In genomic region chr1:5780324-5780716, GRCh38 we compare ENCODE assay signal across 20 cellular contexts.
A peak's percentile ranks its signal among the peaks of the same experiment; 100 is the strongest.
DNase-seq lines count a peak whose midpoint lies in the region; ATAC-seq, FAIRE-seq and TF ChIP-seq lines count a peak whose summit lies in the region.
"Had no signal": no experiment of that assay in that cellular context is flagged by ENCODE, and none has a peak within 500 bp of the region (broad histone marks: within the 10 kb centered on the region; RNA-seq: fewer than 3 reads in every experiment).

No MANE protein-coding gene starts in this region.

- in situ Hi-C loops in IMR-90 (cut with MboI; ENCODE audit: low sequenced_read_pairs) = no loop called here

- no peak overlapping the region for H3K4me3 Mint-ChIP-seq in endodermal cell
- no peak overlapping the region for H3K4me3 Mint-ChIP-seq in activated CD8-positive, alpha-beta T cell treated with anti-CD3 and anti-CD28 coated beads for 36 hours
- H3K4me3 Mint-ChIP-seq in activated T-cell treated with anti-CD3 and anti-CD28 coated beads, Interleukin-2, amount 50 U/mL, for 72 hours = no peak overlapping the region
- H3K4me3 Mint-ChIP-seq: CD4-positive, CD25-positive, alpha-beta regulatory T cell; CD8-positive, alpha-beta memory T cell had no signal

- TF ChIP-seq CTCF in A549 (IDR thresholded peaks at IDR 0.05) (no peak), IMR-90 (conservative IDR thresholded peaks at IDR 0.05; ENCODE audit: low read depth, low read length) (no peak), NB4 (IDR thresholded peaks at IDR 0.05; ENCODE audit: low read depth, low read length) (no peak), endodermal cell (conservative IDR thresholded peaks at IDR 0.05) (no peak), gastroesophageal sphincter (IDR thresholded peaks at IDR 0.05) (no peak)
- no peak for TF ChIP-seq CTCF in activated CD8-positive, alpha-beta T cell treated with anti-CD3 and anti-CD28 coated beads for 36 hours (IDR thresholded peaks at IDR 0.05)

- H4K8ac ChIP-seq in IMR-90 (ENCODE audit: low read depth in 2 of 2, low read length in 2 of 2) = no peak overlapping the region

- H3K9ac ChIP-seq in IMR-90 (ENCODE audit: low read depth, low read length) (no peak overlapping the region), endodermal cell (ENCODE audit: extremely low read depth, low read length, poor library complexity, severe bottlenecking) (no peak overlapping the region)

- 60% methylated on average over 3 of the region's 4 CpGs for WGBS in A549 (ENCODE audit: missing lambda C conversion rate)
- 60% methylated on average over 1 of the region's 4 CpGs; no CpG with 5 or more reads in 1 of the 2 experiments for WGBS in IMR-90 (ENCODE audit: extremely low coverage in 2 of 2, insufficient read length in 1 of 2), 2 experiments
- WGBS in endodermal cell (ENCODE audit: insufficient coverage in 1 of 2, insufficient read length in 1 of 2), 2 experiments = 94 to 100% methylated on average over 3 to 4 of the region's 4 CpGs
- WGBS in gastroesophageal sphincter (ENCODE audit: low coverage in 1 of 2), 2 donors = 72 to 81% methylated on average over 2 to 3 of the region's 4 CpGs

- no peak overlapping the region for H2AFZ ChIP-seq in IMR-90 (replicated peaks; ENCODE audit: low read length, poor library complexity)

- ATAC-seq in A549 (no peak), IMR-90 (ENCODE audit: low read depth) (no peak), gastroesophageal sphincter (no peak)
- ATAC-seq in activated CD8-positive, alpha-beta T cell treated with anti-CD3 and anti-CD28 coated beads for 36 hours = no peak
- no peak for ATAC-seq in activated T-cell treated with anti-CD3 and anti-CD28 coated beads, Interleukin-2, amount 50 U/mL, for 72 hours (replicated peaks in 1 of 2)

- H4K5ac ChIP-seq in IMR-90 (ENCODE audit: low read depth, low read length) = no peak overlapping the region

- intact Hi-C loops in IMR-90 (cut with micrococcal nuclease) = no loop called here
- intact Hi-C loops in activated CD8-positive, alpha-beta T cell treated with anti-CD3 and anti-CD28 coated beads for 36 hours (cut with micrococcal nuclease) = no loop called here

- no peak overlapping the region for H3K27ac ChIP-seq in A549
- no peak overlapping the region for H3K27ac ChIP-seq in IMR-90 (ENCODE audit: insufficient read depth, low read length)
- H3K27ac ChIP-seq in endodermal cell (ENCODE audit: low read depth, low read length) = no peak overlapping the region
- H3K27ac ChIP-seq in gastroesophageal sphincter = no peak overlapping the region

- DNase-seq in A549 (ENCODE audit: low read depth in 1 of 2, low spot score in 1 of 2) (no peak), IMR-90 (no peak), NB4 (ENCODE audit: low read depth) (peak; percentile 24), endodermal cell (peak; percentile 16)
- DNase-seq in activated CD8-positive, alpha-beta T cell treated with anti-CD3 and anti-CD28 coated beads for 36 hours = no peak
- no peak for DNase-seq in activated T-cell treated with anti-CD3 and anti-CD28 coated beads, Interleukin-2, amount 50 U/mL, for 72 hours
- DNase-seq: ACHN; C1 segment of cervical spinal cord; CD4-positive, CD25-positive, alpha-beta regulatory T cell; CD8-positive, alpha-beta memory T cell; COR-L47; DMS 273 treated with DMSO at 0.1 percent for 48 hours; DMS53 had no signal

- H3K36me3 ChIP-seq in IMR-90 (ENCODE audit: control insufficient read depth, insufficient read depth, low read length) (no peaks in the 10 kb centered on the region), endodermal cell (ENCODE audit: control insufficient read depth, insufficient read depth, low read length) (no peaks in the 10 kb centered on the region), gastroesophageal sphincter (no peaks in the 10 kb centered on the region)
- H3K36me3 ChIP-seq: BE2C, HAP-1 had no signal

- H2BK5ac ChIP-seq in IMR-90 (ENCODE audit: low read depth, low read length, poor library complexity, severe bottlenecking) = no peak overlapping the region

- no peaks in the 10 kb centered on the region for H3K27me3 ChIP-seq in IMR-90 (ENCODE audit: control insufficient read depth, insufficient read depth, low read length)
- H3K27me3 ChIP-seq in endodermal cell (ENCODE audit: control insufficient read depth, insufficient read depth, low read length, poor library complexity, severe bottlenecking) = no peaks in the 10 kb centered on the region
- peaks cover 27% of the 10 kb centered on the region for H3K27me3 ChIP-seq in gastroesophageal sphincter
- H3K27me3 ChIP-seq: BE2C had no signal

- no peak for TF ChIP-seq RAD21 in A549 (conservative IDR thresholded peaks at IDR 0.05 in 1 of 2, IDR thresholded peaks at IDR 0.05 in 1 of 2)
- TF ChIP-seq RAD21 in IMR-90 (IDR thresholded peaks at IDR 0.05; ENCODE audit: low read length) = no peak

- dilution Hi-C loops in IMR-90 (cut with HindIII; ENCODE audit: low sequenced_read_pairs, unreplicated experiment) = no loop called here

- H3K4me1 Mint-ChIP-seq in endodermal cell = no peaks in the 10 kb centered on the region
- H3K4me1 Mint-ChIP-seq in activated CD8-positive, alpha-beta T cell treated with anti-CD3 and anti-CD28 coated beads for 36 hours (ENCODE audit: low read depth) = no peaks in the 10 kb centered on the region
- no peaks in the 10 kb centered on the region for H3K4me1 Mint-ChIP-seq in activated T-cell treated with anti-CD3 and anti-CD28 coated beads, Interleukin-2, amount 50 U/mL, for 72 hours (ENCODE audit: low read depth)
- H3K4me1 Mint-ChIP-seq: CD4-positive, CD25-positive, alpha-beta regulatory T cell; CD8-positive, alpha-beta memory T cell had no signal

- POLR2A ChIA-PET in A549 (lab: Yijun Ruan, JAX) = no interaction called here
- POLR2A ChIA-PET in IMR-90 (lab: Charles Lee; ENCODE audit: unreplicated experiment) = no interaction called here
- POLR2A ChIA-PET in activated CD8-positive, alpha-beta T cell treated with anti-CD3 and anti-CD28 coated beads for 36 hours (lab: Charles Lee) = no interaction called here

- TF ChIP-seq POLR2A in A549 (IDR thresholded peaks at IDR 0.05; ENCODE audit: low read length) (no peak), IMR-90 (IDR thresholded peaks at IDR 0.05; ENCODE audit: low read depth, low read length) (no peak), NB4 (IDR thresholded peaks at IDR 0.05; ENCODE audit: extremely low read depth, insufficient read length) (no peak), gastroesophageal sphincter (IDR thresholded peaks at IDR 0.05) (no peak)

- no peaks in the 10 kb centered on the region for H4K20me1 ChIP-seq in IMR-90 (ENCODE audit: insufficient read depth, low read length)

- no peak overlapping the region for H3K23ac ChIP-seq in IMR-90 (ENCODE audit: low read depth, low read length)

- no TSS peak for BruUV-seq in IMR-90 (replicated peaks; lab: Mats Ljungman, UMichigan)

- H2BK20ac ChIP-seq in IMR-90 (ENCODE audit: low read depth, low read length) = no peak overlapping the region

- H3K36me3 Mint-ChIP-seq in endodermal cell (ENCODE audit: low read depth) = no peaks in the 10 kb centered on the region
- no peaks in the 10 kb centered on the region for H3K36me3 Mint-ChIP-seq in activated CD8-positive, alpha-beta T cell treated with anti-CD3 and anti-CD28 coated beads for 36 hours (ENCODE audit: low read depth)
- H3K36me3 Mint-ChIP-seq in activated T-cell treated with anti-CD3 and anti-CD28 coated beads, Interleukin-2, amount 50 U/mL, for 72 hours (ENCODE audit: insufficient read depth in 2 of 2) = peaks cover 0 to 1% of the 10 kb centered on the region in 2 donors
- H3K36me3 Mint-ChIP-seq: CD4-positive, CD25-positive, alpha-beta regulatory T cell; CD8-positive, alpha-beta memory T cell had no signal

- H4K91ac ChIP-seq in IMR-90 (ENCODE audit: insufficient read depth, low read depth, low read length) = no peak overlapping the region

- H2BK15ac ChIP-seq in IMR-90 (ENCODE audit: low read depth, low read length) = no peak overlapping the region

- no peak overlapping the region for H3K27ac Mint-ChIP-seq in endodermal cell
- H3K27ac Mint-ChIP-seq in activated CD8-positive, alpha-beta T cell treated with anti-CD3 and anti-CD28 coated beads for 36 hours = no peak overlapping the region
- H3K27ac Mint-ChIP-seq in activated T-cell treated with anti-CD3 and anti-CD28 coated beads, Interleukin-2, amount 50 U/mL, for 72 hours = no peak overlapping the region
- H3K27ac Mint-ChIP-seq: CD4-positive, CD25-positive, alpha-beta regulatory T cell; CD8-positive, alpha-beta memory T cell had no signal

- H3K27me3 Mint-ChIP-seq in endodermal cell (ENCODE audit: insufficient read depth) = peaks cover 2% of the 10 kb centered on the region
- peaks cover 2% of the 10 kb centered on the region for H3K27me3 Mint-ChIP-seq in activated CD8-positive, alpha-beta T cell treated with anti-CD3 and anti-CD28 coated beads for 36 hours
- peaks cover 3% of the 10 kb centered on the region for H3K27me3 Mint-ChIP-seq in activated T-cell treated with anti-CD3 and anti-CD28 coated beads, Interleukin-2, amount 50 U/mL, for 72 hours (ENCODE audit: low read depth)
- H3K27me3 Mint-ChIP-seq: CD4-positive, CD25-positive, alpha-beta regulatory T cell had no signal

- H3K14ac ChIP-seq in IMR-90 (replicated peaks; ENCODE audit: low read depth, low read length) = no peak overlapping the region

- no peak overlapping the region for H3K56ac ChIP-seq in IMR-90 (ENCODE audit: extremely low read depth, insufficient read depth, low read length)

- H3K4me1 ChIP-seq in A549 (no peaks in the 10 kb centered on the region), IMR-90 (ENCODE audit: control insufficient read depth, insufficient read depth, low read length) (no peaks in the 10 kb centered on the region), endodermal cell (ENCODE audit: control insufficient read depth, insufficient read depth, low read length) (no peaks in the 10 kb centered on the region), gastroesophageal sphincter (no peaks in the 10 kb centered on the region)
- H3K4me1 ChIP-seq: BE2C, HAP-1 had no signal

- H2BK120ac ChIP-seq in IMR-90 (ENCODE audit: low read depth, low read length) = no peak overlapping the region

- H3K9me1 ChIP-seq in IMR-90 (ENCODE audit: insufficient read depth, low read length) = no peaks in the 10 kb centered on the region

- H3K79me1 ChIP-seq in IMR-90 (ENCODE audit: low read depth in 1 of 2, low read length in 2 of 2) = no peaks in the 10 kb centered on the region

- no peak overlapping the region for H2AK5ac ChIP-seq in IMR-90 (ENCODE audit: low read depth, low read length)

- no peak overlapping the region for H3K4ac ChIP-seq in IMR-90 (ENCODE audit: low read depth, low read length)

- H3K4me3 ChIP-seq in A549 (no peak overlapping the region), IMR-90 (ENCODE audit: insufficient read depth, low read depth, low read length) (no peak overlapping the region), NB4 (ENCODE audit: low read depth, low read length) (no peak overlapping the region), endodermal cell (ENCODE audit: low read length) (no peak overlapping the region), gastroesophageal sphincter (no peak overlapping the region)
- H3K4me3 ChIP-seq: HAP-1 had no signal

- H3K18ac ChIP-seq in IMR-90 (ENCODE audit: low read depth, low read length) = no peak overlapping the region

- no peak overlapping the region for H2AK9ac ChIP-seq in IMR-90 (replicated peaks; ENCODE audit: low read depth, low read length, poor library complexity)

- CTCF ChIA-PET in A549 (lab: Yijun Ruan, JAX) (interaction anchor here (2.3 kb wide), 1 partner anchor 35 kb away, joined by 7 read pairs; no protein-coding TSS in a partner anchor), IMR-90 (lab: Yijun Ruan, JAX) (no interaction called here)
- CTCF ChIA-PET in activated CD8-positive, alpha-beta T cell treated with anti-CD3 and anti-CD28 coated beads for 36 hours (lab: Charles Lee) = no interaction called here

- no peak overlapping the region for H3K4me2 ChIP-seq in A549
- H3K4me2 ChIP-seq in IMR-90 (ENCODE audit: low read depth, low read length) = no peak overlapping the region

- no peak for TF ChIP-seq EP300 in A549 (IDR thresholded peaks at IDR 0.05)
- TF ChIP-seq EP300 in gastroesophageal sphincter (IDR thresholded peaks at IDR 0.05) = no peak

- FAIRE-seq in A549 (lab: Jason Lieb, UNC) = no peak
- FAIRE-seq: G401.6, GM12891, GM19239, HTR-8/SVneo had no signal

- H3K9me3 ChIP-seq in A549 (no peaks in the 10 kb centered on the region), IMR-90 (ENCODE audit: control insufficient read depth, insufficient read depth, low read length) (peaks cover 31% of the 10 kb centered on the region), endodermal cell (ENCODE audit: control insufficient read depth, low read length) (no peaks in the 10 kb centered on the region), gastroesophageal sphincter (no peaks in the 10 kb centered on the region)
- H3K9me3 ChIP-seq: BE2C, HAP-1 had no signal

- peaks cover 7% of the 10 kb centered on the region for H3K9me3 Mint-ChIP-seq in endodermal cell
- no peaks in the 10 kb centered on the region for H3K9me3 Mint-ChIP-seq in activated CD8-positive, alpha-beta T cell treated with anti-CD3 and anti-CD28 coated beads for 36 hours
- H3K9me3 Mint-ChIP-seq in activated T-cell treated with anti-CD3 and anti-CD28 coated beads, Interleukin-2, amount 50 U/mL, for 72 hours = peaks cover 1 to 5% of the 10 kb centered on the region in 2 donors

Comparison
In these comparisons a context has a peak if more than half of its experiments do, and no peak if none do; other contexts are left out.
1. DNase-seq: peak in NB4 (single experiment) and endodermal cell (single experiment); none in A549 (0 of 2), IMR-90 (single experiment), activated CD8-positive, alpha-beta T cell treated with anti-CD3 and anti-CD28 coated beads for 36 hours (single experiment) and activated T-cell treated with anti-CD3 and anti-CD28 coated beads, Interleukin-2, amount 50 U/mL, for 72 hours (0 of 2).